In genomic region chr11:46695345-46696211, GRCh38 we compare ENCODE assay signal across 16 cellular contexts. TPM values are rescaled to one million over a fixed set of nuclear protein-coding genes. Genes with fewer than 3 reads are reported as not detected.
DNase-seq lines count a peak whose midpoint lies in the region; ATAC-seq and TF ChIP-seq lines count a peak whose summit lies in the region.
"Had no signal": no experiment of that assay in that cellular context is flagged by ENCODE, and none has a peak within 500 bp of the region (broad histone marks: within the 10 kb centered on the region; RNA-seq: fewer than 3 reads in every experiment).

No MANE protein-coding gene starts in this region.

- peak overlapping the region; percentile 86 for H2AK5ac ChIP-seq in trophoblast cell (ENCODE audit: low read length)

- peaks cover 34 to 35% of the 10 kb centered on the region in 2 experiments for H3K36me3 ChIP-seq in trophoblast cell (ENCODE audit: control insufficient read depth in 1 of 2, insufficient read depth in 2 of 2, low read length in 2 of 2)

- peaks cover 4% of the 10 kb centered on the region for H3K79me2 ChIP-seq in trophoblast cell (ENCODE audit: control insufficient read depth, insufficient read depth, low read length, poor library complexity)

- H4K91ac ChIP-seq in trophoblast cell (ENCODE audit: low read depth, low read length) = peak overlapping the region; percentile 52

- H3K27me3 Mint-ChIP-seq in stimulated activated naive CD8-positive, alpha-beta T cell treated with anti-CD3 and anti-CD28 coated beads, Interleukin-15, Interleukin-2, amounts not matched to agents 100 ng/mL and 50 ng/mL, for 24 hours = no peaks in the 10 kb centered on the region
- H3K27me3 Mint-ChIP-seq: activated CD4-positive, alpha-beta memory T cell treated with anti-CD3 and anti-CD28 coated beads, Interleukin-2, amount 10 ng/mL, durations not matched to agents 7 days and 5 days had no signal

- H2AFZ ChIP-seq in trophoblast cell (ENCODE audit: insufficient read depth, low read length, poor library complexity) = no peak overlapping the region

- H3K9me3 Mint-ChIP-seq in stimulated activated naive CD8-positive, alpha-beta T cell treated with anti-CD3 and anti-CD28 coated beads, Interleukin-15, Interleukin-2, amounts not matched to agents 100 ng/mL and 50 ng/mL, for 24 hours = no peaks in the 10 kb centered on the region
- H3K9me3 Mint-ChIP-seq: activated CD4-positive, alpha-beta memory T cell treated with anti-CD3 and anti-CD28 coated beads, Interleukin-2, amount 10 ng/mL, durations not matched to agents 7 days and 5 days had no signal

- H3K4me2 ChIP-seq in trophoblast cell (ENCODE audit: low read length) = no peak overlapping the region

- intact Hi-C loops in dorsolateral prefrontal cortex (cut with DNase I) (loop anchor here (2.0 to 5.0 kb wide), 5 partner anchors 47 to 207 kb away; partner anchors contain the start of genes ATG13 (in 2 of the 2) and HARBI1 (in 2 of the 2)), lower leg skin (cut with DNase I; ENCODE audit: low total_unique reads) (no loop called here)

- TF ChIP-seq POLR2A in lower leg skin (IDR thresholded peaks at IDR 0.05) = no peak

- H3K27ac ChIP-seq in dorsolateral prefrontal cortex (peak overlapping the region; percentile 80 to 99 (median 96)), trophoblast cell (ENCODE audit: low read depth, low read length) (peak overlapping the region; percentile 12)

- DNase-seq in stimulated activated naive CD8-positive, alpha-beta T cell treated with anti-CD3 and anti-CD28 coated beads, Interleukin-15, Interleukin-2, amounts not matched to agents 100 U/mL and 50 U/mL, for 24 hours = no peak
- no peak for DNase-seq in dorsolateral prefrontal cortex
- no peak for DNase-seq in trophoblast cell
- DNase-seq in NCI-H446 (lab: John Stamatoyannopoulos, UW) = no peak
- no peak for DNase-seq in lower leg skin (ENCODE audit: low spot score in 2 of 2)
- DNase-seq in cortex of kidney (lab: John Stamatoyannopoulos, UW) = no peak
- DNase-seq: activated CD4-positive, alpha-beta memory T cell treated with anti-CD3 and anti-CD28 coated beads, Interleukin-2, amount 10 ng/mL, durations not matched to agents 7 days and 5 days; activated effector memory CD4-positive, alpha-beta T cell treated with Interleukin-2 at 50 U/mL for 16 hours; foreskin melanocyte; NCI-H748 treated with DMSO at 0.1 percent for 48 hours; SW 1271 had no signal

- no peaks in the 10 kb centered on the region for H3K27me3 ChIP-seq in dorsolateral prefrontal cortex
- H3K27me3 ChIP-seq in trophoblast cell (ENCODE audit: insufficient read depth, low read length) = no peaks in the 10 kb centered on the region

- H3K23ac ChIP-seq in trophoblast cell (ENCODE audit: low read length) = no peak overlapping the region

- H3K9me3 ChIP-seq in trophoblast cell (ENCODE audit: insufficient read depth, low read depth, low read length) = no peaks in the 10 kb centered on the region
- H3K9me3 ChIP-seq: HAP-1 had no signal

- H4K8ac ChIP-seq in trophoblast cell (ENCODE audit: low read depth, low read length) = no peak overlapping the region

- peaks cover 12% of the 10 kb centered on the region for H3K79me1 ChIP-seq in trophoblast cell (ENCODE audit: low read length)

- no peak for ATAC-seq in stimulated activated naive CD8-positive, alpha-beta T cell treated with anti-CD3 and anti-CD28 coated beads, Interleukin-15, Interleukin-2, amounts not matched to agents 100 U/mL and 50 U/mL, for 24 hours
- ATAC-seq in GM19035 (IDR thresholded peaks at IDR 0.05; ENCODE audit: unreplicated experiment) = no peak
- ATAC-seq: Panc1 had no signal

- no peak overlapping the region for H3K9ac ChIP-seq in trophoblast cell (ENCODE audit: low read length)

- WGBS in trophoblast cell (ENCODE audit: extremely low coverage, insufficient coverage, insufficient read length) = no CpG with 5 or more reads among the region's 12 CpGs
- 80 to 90% methylated on average over 12 of the region's 12 CpGs for WGBS in lower leg skin, 2 donors

- peaks cover 23% of the 10 kb centered on the region for H3K36me3 Mint-ChIP-seq in stimulated activated naive CD8-positive, alpha-beta T cell treated with anti-CD3 and anti-CD28 coated beads, Interleukin-15, Interleukin-2, amounts not matched to agents 100 ng/mL and 50 ng/mL, for 24 hours (ENCODE audit: low read depth)

- no peak for TF ChIP-seq CTCF in dorsolateral prefrontal cortex (IDR thresholded peaks at IDR 0.05 in 54 of 56, conservative IDR thresholded peaks at IDR 0.05 in 2 of 56; ENCODE audit: low read depth in 1 of 56, partially characterized antibody in 56 of 56)
- no peak for TF ChIP-seq CTCF in lower leg skin (IDR thresholded peaks at IDR 0.05)

- peak overlapping the region; percentile 15 for H3K27ac Mint-ChIP-seq in stimulated activated naive CD8-positive, alpha-beta T cell treated with anti-CD3 and anti-CD28 coated beads, Interleukin-15, Interleukin-2, amounts not matched to agents 100 ng/mL and 50 ng/mL, for 24 hours
- H3K27ac Mint-ChIP-seq: activated CD4-positive, alpha-beta memory T cell treated with anti-CD3 and anti-CD28 coated beads, Interleukin-2, amount 10 ng/mL, durations not matched to agents 7 days and 5 days had no signal

- peaks cover 20% of the 10 kb centered on the region for H3K4me1 Mint-ChIP-seq in stimulated activated naive CD8-positive, alpha-beta T cell treated with anti-CD3 and anti-CD28 coated beads, Interleukin-15, Interleukin-2, amounts not matched to agents 100 ng/mL and 50 ng/mL, for 24 hours (ENCODE audit: low read depth)

- H3K18ac ChIP-seq in trophoblast cell (ENCODE audit: low read length) = peak overlapping the region; percentile 83

- no peak overlapping the region for H2BK5ac ChIP-seq in trophoblast cell (ENCODE audit: low read depth, low read length, poor library complexity)

- H2BK12ac ChIP-seq in trophoblast cell (ENCODE audit: low read length) = peak overlapping the region; percentile 70

- H4K12ac ChIP-seq in trophoblast cell (ENCODE audit: low read depth, low read length) = peak overlapping the region; percentile 21

- H3K4me3 Mint-ChIP-seq in stimulated activated naive CD8-positive, alpha-beta T cell treated with anti-CD3 and anti-CD28 coated beads, Interleukin-15, Interleukin-2, amounts not matched to agents 100 ng/mL and 50 ng/mL, for 24 hours = no peak overlapping the region
- H3K4me3 Mint-ChIP-seq: activated CD4-positive, alpha-beta memory T cell treated with anti-CD3 and anti-CD28 coated beads, Interleukin-2, amount 10 ng/mL, durations not matched to agents 7 days and 5 days had no signal

- peaks cover 37 to 41% of the 10 kb centered on the region in 2 experiments for H3K4me1 ChIP-seq in trophoblast cell (ENCODE audit: control insufficient read depth in 1 of 2, insufficient read depth in 2 of 2, low read length in 2 of 2)
- H3K4me1 ChIP-seq: HAP-1 had no signal

- H3K4me3 ChIP-seq in dorsolateral prefrontal cortex (peak overlapping the region in 53 of 59 donors; percentile 2 to 100 (median 31)), trophoblast cell (ENCODE audit: low read depth, low read length) (no peak overlapping the region), lower leg skin (ENCODE audit: low read depth, poor library complexity, severe bottlenecking) (no peak overlapping the region)
- H3K4me3 ChIP-seq: HAP-1 had no signal

- H3K14ac ChIP-seq in trophoblast cell (ENCODE audit: low read length) = no peak overlapping the region

- H3K4ac ChIP-seq in trophoblast cell (ENCODE audit: low read depth, low read length) = peak overlapping the region; percentile 56

- peak overlapping the region; percentile 27 for H2BK120ac ChIP-seq in trophoblast cell (ENCODE audit: insufficient read depth, low read length, poor library complexity)

RNA-seq across cellular contexts. Expression of gene ARHGAP1, which starts 4.8 kb away (rescaled TPM):
- total RNA-seq in dorsolateral prefrontal cortex (100 to 1,000 TPM in 13 of 120 experiments, 10 to 100 TPM in 107; 52.6 to 143 (median 80.0) TPM), lower leg skin (10 to 100 TPM; 56.4 to 70.6 (median 64.3) TPM)
- 78.4 and 80.5 TPM in 2 replicates for polyA plus RNA-seq in trophoblast cell (2013)

RNA-seq across cellular contexts. Expression of gene ZNF408, which starts 5.3 kb away (rescaled TPM):
- total RNA-seq in dorsolateral prefrontal cortex = 10 to 100 TPM in 20 of 120 experiments, 1 to 10 TPM in 100; 4.8 to 15.1 (median 8.4) TPM
- 9.1 and 9.3 TPM in 2 replicates for polyA plus RNA-seq in trophoblast cell (2013)
- total RNA-seq in lower leg skin = 10 to 100 TPM; 11.2 to 28.9 (median 16.2) TPM

RNA-seq across cellular contexts. Expression of gene F2, which starts 23.4 kb away (rescaled TPM):
- total RNA-seq in dorsolateral prefrontal cortex = 1 to 10 TPM in 10 of 120 experiments, under 1 TPM in 35, not detected in 75; 0.14 to 1.5 (median 0.67) TPM
- 0.04 and 0.05 TPM in 2 replicates for polyA plus RNA-seq in trophoblast cell (2013)
- not detected for total RNA-seq in lower leg skin
- total RNA-seq: activated CD4-positive, alpha-beta memory T cell treated with anti-CD3 and anti-CD28 coated beads, Interleukin-2, amount 10 ng/mL, durations not matched to agents 7 days and 5 days; lung microvascular endothelial cell had no signal

Comparison
In these comparisons a context has a peak if more than half of its experiments do, and no peak if none do; other contexts are left out.
1. H3K4me3 ChIP-seq: peak in dorsolateral prefrontal cortex (53 of 59); none in trophoblast cell (single experiment) and lower leg skin (single experiment).